In genomic region chr3:76776927-76777326, GRCh38 we compare ENCODE assay signal across 23 cellular contexts.
DNase-seq lines count a peak whose midpoint lies in the region; ATAC-seq and TF ChIP-seq lines count a peak whose summit lies in the region.
"Had no signal": no experiment of that assay in that cellular context is flagged by ENCODE, and none has a peak within 500 bp of the region (broad histone marks: within the 10 kb centered on the region; RNA-seq: fewer than 3 reads in every experiment).

No MANE protein-coding gene starts in this region.

- no peaks in the 10 kb centered on the region for H4K20me1 ChIP-seq in SK-N-SH (ENCODE audit: insufficient read depth)
- H4K20me1 ChIP-seq in GM23338 (replicated peaks; ENCODE audit: insufficient read depth), result no peaks in the 10 kb centered on the region
- H4K20me1 ChIP-seq: BLaER1 treated with 17β-estradiol and CSF1 and Interleukin-3, amounts not matched to agents 10 nM and 100 nM had no signal

- no peaks in the 10 kb centered on the region for H3F3A ChIP-seq in SK-N-SH (replicated peaks; ENCODE audit: insufficient read depth)
- H3F3A ChIP-seq in GM23338 (replicated peaks; ENCODE audit: low read depth), result no peaks in the 10 kb centered on the region

- CTCF ChIA-PET in SK-N-SH (lab: Yijun Ruan, JAX), result no interaction called here

- DNase-seq in NCI-H146 (lab: John Stamatoyannopoulos, UW) (peak; percentile 26), SK-N-SH (no peak), GM23338 (ENCODE audit: low spot score) (no peak)
- no peak for DNase-seq in stimulated activated naive CD8-positive, alpha-beta T cell treated with anti-CD3 and anti-CD28 coated beads, Interleukin-15, amount 100 ng/mL, for 72 hours
- DNase-seq: AML-193; Caco-2; Calu3; CD4-positive, alpha-beta T cell; CD8-positive, alpha-beta T cell; DMS 273 treated with DMSO at 0.1 percent for 48 hours; DMS153; DMS53; DMS79; DND-41; EL; GDM1 had no signal

- no peaks in the 10 kb centered on the region for H3K9me2 ChIP-seq in SK-N-SH
- H3K9me2 ChIP-seq in GM23338 (ENCODE audit: insufficient read depth), result no peaks in the 10 kb centered on the region

- H3K4me3 Mint-ChIP-seq in GM23338, result no peak overlapping the region
- no peak overlapping the region for H3K4me3 Mint-ChIP-seq in stimulated activated naive CD8-positive, alpha-beta T cell treated with anti-CD3 and anti-CD28 coated beads, Interleukin-15, amount 100 ng/mL, for 72 hours
- H3K4me3 Mint-ChIP-seq: B cell; CD4-positive, alpha-beta T cell; CD8-positive, alpha-beta T cell had no signal

- H3K4me1 Mint-ChIP-seq in GM23338, result no peaks in the 10 kb centered on the region
- H3K4me1 Mint-ChIP-seq in stimulated activated naive CD8-positive, alpha-beta T cell treated with anti-CD3 and anti-CD28 coated beads, Interleukin-15, amount 100 ng/mL, for 72 hours, result no peaks in the 10 kb centered on the region
- H3K4me1 Mint-ChIP-seq: B cell had no signal

- H3K9ac ChIP-seq in SK-N-SH, result no peak overlapping the region
- H3K9ac ChIP-seq: BLaER1 treated with 17β-estradiol and CSF1 and Interleukin-3, amounts not matched to agents 10 nM and 100 nM had no signal

- no peak for TF ChIP-seq EP300 in SK-N-SH (IDR thresholded peaks at IDR 0.05; ENCODE audit: borderline replicate concordance in 1 of 2, low read depth in 1 of 2, low read length in 1 of 2)

- no peak overlapping the region for H3K4me2 ChIP-seq in SK-N-SH
- H3K4me2 ChIP-seq in GM23338, result no peak overlapping the region
- H3K4me2 ChIP-seq: A549; BLaER1 treated with 17β-estradiol and CSF1 and Interleukin-3, amounts not matched to agents 10 nM and 100 nM had no signal

- H3K79me2 ChIP-seq in SK-N-SH (ENCODE audit: insufficient read depth) (no peaks in the 10 kb centered on the region), GM23338 (replicated peaks; ENCODE audit: insufficient read depth) (no peaks in the 10 kb centered on the region)

- peak overlapping the region in 1 of 2 experiments; percentile 28; a peak in 1 of 4 replicates for H3K27ac ChIP-seq in SK-N-SH (ENCODE audit: low read depth in 2 of 2, low read length in 1 of 2)
- H3K27ac ChIP-seq in GM23338 (ENCODE audit: low read depth), result no peak overlapping the region
- H3K27ac ChIP-seq: 22Rv1; A549; BLaER1 treated with 17β-estradiol and CSF1 and Interleukin-3, amounts not matched to agents 10 nM and 100 nM; C4-2B had no signal

- TF ChIP-seq CTCF in SK-N-SH (IDR thresholded peaks at IDR 0.05) (no peak), GM23338 (conservative IDR thresholded peaks at IDR 0.05; ENCODE audit: low read depth in 2 of 2) (no peak)

- H3K27ac Mint-ChIP-seq in GM23338, result no peak overlapping the region
- H3K27ac Mint-ChIP-seq in stimulated activated naive CD8-positive, alpha-beta T cell treated with anti-CD3 and anti-CD28 coated beads, Interleukin-15, amount 100 ng/mL, for 72 hours, result no peak overlapping the region
- H3K27ac Mint-ChIP-seq: B cell; CD4-positive, alpha-beta T cell; CD8-positive, alpha-beta T cell had no signal

- peaks cover 2% of the 10 kb centered on the region for H3K27me3 Mint-ChIP-seq in GM23338 (ENCODE audit: insufficient read depth, low read depth, poor library complexity)
- no peaks in the 10 kb centered on the region for H3K27me3 Mint-ChIP-seq in stimulated activated naive CD8-positive, alpha-beta T cell treated with anti-CD3 and anti-CD28 coated beads, Interleukin-15, amount 100 ng/mL, for 72 hours
- H3K27me3 Mint-ChIP-seq: B cell; CD4-positive, alpha-beta T cell had no signal

- H3K4me3 ChIP-seq in SK-N-SH (ENCODE audit: low read depth in 2 of 2, low read length in 1 of 2), result no peak overlapping the region
- no peak overlapping the region for H3K4me3 ChIP-seq in neuron (ENCODE audit: low read length)
- H3K4me3 ChIP-seq in GM23338, result no peak overlapping the region
- H3K4me3 ChIP-seq: A549; BLaER1 treated with 17β-estradiol and CSF1 and Interleukin-3, amounts not matched to agents 10 nM and 100 nM; GM12878 had no signal

- POLR2A ChIA-PET in SK-N-SH (lab: Yijun Ruan, JAX), result no interaction called here

- TF ChIP-seq RAD21 in SK-N-SH (IDR thresholded peaks at IDR 0.05; ENCODE audit: low read length), result no peak

- H2AFZ ChIP-seq in SK-N-SH (ENCODE audit: low read depth) (no peak overlapping the region), neuron (ENCODE audit: low read depth, low read length) (peak overlapping the region; percentile 36), GM23338 (no peak overlapping the region)

- no peaks in the 10 kb centered on the region for H3K9me3 Mint-ChIP-seq in GM23338
- peaks cover 5 to 6% of the 10 kb centered on the region in 2 donors for H3K9me3 Mint-ChIP-seq in stimulated activated naive CD8-positive, alpha-beta T cell treated with anti-CD3 and anti-CD28 coated beads, Interleukin-15, amount 100 ng/mL, for 72 hours

- no peak for ATAC-seq in GM23338
- ATAC-seq in stimulated activated naive CD8-positive, alpha-beta T cell treated with anti-CD3 and anti-CD28 coated beads, Interleukin-15, amount 100 ng/mL, for 72 hours, result no peak
- ATAC-seq: A549; CD8-positive, alpha-beta T cell; GM12878 had no signal

- peaks cover 5% of the 10 kb centered on the region; the same call in 1 of the 2 replicates for H3K9me3 ChIP-seq in SK-N-SH
- no peaks in the 10 kb centered on the region for H3K9me3 ChIP-seq in neuron (ENCODE audit: low read length)
- H3K9me3 ChIP-seq: Caco-2 had no signal

- H3K36me3 ChIP-seq in SK-N-SH (replicated peaks in 1 of 2; ENCODE audit: control insufficient read depth in 1 of 2, insufficient read depth in 2 of 2, low read length in 1 of 2) (no peaks in the 10 kb centered on the region), neuron (ENCODE audit: insufficient read depth, low read length) (no peaks in the 10 kb centered on the region), GM23338 (ENCODE audit: insufficient read depth) (no peaks in the 10 kb centered on the region)
- H3K36me3 ChIP-seq: BLaER1 treated with 17β-estradiol and CSF1 and Interleukin-3, amounts not matched to agents 10 nM and 100 nM had no signal

- H3K27me3 ChIP-seq in SK-N-SH (ENCODE audit: insufficient read depth), result no peaks in the 10 kb centered on the region
- H3K27me3 ChIP-seq in neuron (ENCODE audit: insufficient read depth, low read length), result no peaks in the 10 kb centered on the region
- no peaks in the 10 kb centered on the region for H3K27me3 ChIP-seq in GM23338 (ENCODE audit: insufficient read depth)
- H3K27me3 ChIP-seq: BLaER1 treated with 17β-estradiol and CSF1 and Interleukin-3, amounts not matched to agents 10 nM and 100 nM had no signal

- WGBS in SK-N-SH (ENCODE audit: low lambda C conversion rate), result 15% methylated on average over 3 of the region's 3 CpGs

- H3K36me3 Mint-ChIP-seq in GM23338 (ENCODE audit: low read depth), result no peaks in the 10 kb centered on the region
- H3K36me3 Mint-ChIP-seq: CD8-positive, alpha-beta T cell had no signal

- H3K4me1 ChIP-seq in SK-N-SH (ENCODE audit: control insufficient read depth in 1 of 2, insufficient read depth in 2 of 2, low read depth in 1 of 2, low read length in 1 of 2), result no peaks in the 10 kb centered on the region; a peak in 1 of 4 replicates
- no peaks in the 10 kb centered on the region for H3K4me1 ChIP-seq in neuron (ENCODE audit: insufficient read depth, low read length)
- H3K4me1 ChIP-seq in GM23338 (ENCODE audit: insufficient read depth), result no peaks in the 10 kb centered on the region
- H3K4me1 ChIP-seq: A549; BLaER1 treated with 17β-estradiol and CSF1 and Interleukin-3, amounts not matched to agents 10 nM and 100 nM; Caco-2 had no signal

TF ChIP-seq in SK-N-SH, 30 proteins besides CTCF, POLR2A, EP300 and RAD21:
- TF ChIP-seq RCOR1 (IDR thresholded peaks at IDR 0.05; ENCODE audit: low read length), result peak; percentile 53; the same call in 1 of the 2 replicates
- no peak for TF ChIP-seq TCF12 (IDR thresholded peaks at IDR 0.05)
TF ChIP-seq in SK-N-SH: peak in this region for 1.

TF ChIP-seq in GM23338, 12 proteins besides CTCF, POLR2A, EP300 and RAD21 (continues in another document):
- TF ChIP-seq EZH2 (IDR thresholded peaks at IDR 0.05; ENCODE audit: low read depth, unreplicated experiment) (no peak), EZH2phosphoT487 (IDR thresholded peaks at IDR 0.05; ENCODE audit: unreplicated experiment) (no peak), ZNF331 (CRISPR knock-in tag; IDR thresholded peaks at IDR 0.05; ENCODE audit: low read depth) (no peak), ZNF114 (CRISPR knock-in tag; IDR thresholded peaks at IDR 0.05) (no peak)
